Comparison of ENCODE assay signal across 1 cellular context in genomic region chr1:229882621-229883020, GRCh38.
TF ChIP-seq lines count a peak whose summit lies in the region.

No MANE protein-coding gene starts in this region.

TF ChIP-seq in GM23338, 12 proteins besides CTCF, POLR2A, EP300 and RAD21 (continued from another document):
- TF ChIP-seq, protein P1, sequence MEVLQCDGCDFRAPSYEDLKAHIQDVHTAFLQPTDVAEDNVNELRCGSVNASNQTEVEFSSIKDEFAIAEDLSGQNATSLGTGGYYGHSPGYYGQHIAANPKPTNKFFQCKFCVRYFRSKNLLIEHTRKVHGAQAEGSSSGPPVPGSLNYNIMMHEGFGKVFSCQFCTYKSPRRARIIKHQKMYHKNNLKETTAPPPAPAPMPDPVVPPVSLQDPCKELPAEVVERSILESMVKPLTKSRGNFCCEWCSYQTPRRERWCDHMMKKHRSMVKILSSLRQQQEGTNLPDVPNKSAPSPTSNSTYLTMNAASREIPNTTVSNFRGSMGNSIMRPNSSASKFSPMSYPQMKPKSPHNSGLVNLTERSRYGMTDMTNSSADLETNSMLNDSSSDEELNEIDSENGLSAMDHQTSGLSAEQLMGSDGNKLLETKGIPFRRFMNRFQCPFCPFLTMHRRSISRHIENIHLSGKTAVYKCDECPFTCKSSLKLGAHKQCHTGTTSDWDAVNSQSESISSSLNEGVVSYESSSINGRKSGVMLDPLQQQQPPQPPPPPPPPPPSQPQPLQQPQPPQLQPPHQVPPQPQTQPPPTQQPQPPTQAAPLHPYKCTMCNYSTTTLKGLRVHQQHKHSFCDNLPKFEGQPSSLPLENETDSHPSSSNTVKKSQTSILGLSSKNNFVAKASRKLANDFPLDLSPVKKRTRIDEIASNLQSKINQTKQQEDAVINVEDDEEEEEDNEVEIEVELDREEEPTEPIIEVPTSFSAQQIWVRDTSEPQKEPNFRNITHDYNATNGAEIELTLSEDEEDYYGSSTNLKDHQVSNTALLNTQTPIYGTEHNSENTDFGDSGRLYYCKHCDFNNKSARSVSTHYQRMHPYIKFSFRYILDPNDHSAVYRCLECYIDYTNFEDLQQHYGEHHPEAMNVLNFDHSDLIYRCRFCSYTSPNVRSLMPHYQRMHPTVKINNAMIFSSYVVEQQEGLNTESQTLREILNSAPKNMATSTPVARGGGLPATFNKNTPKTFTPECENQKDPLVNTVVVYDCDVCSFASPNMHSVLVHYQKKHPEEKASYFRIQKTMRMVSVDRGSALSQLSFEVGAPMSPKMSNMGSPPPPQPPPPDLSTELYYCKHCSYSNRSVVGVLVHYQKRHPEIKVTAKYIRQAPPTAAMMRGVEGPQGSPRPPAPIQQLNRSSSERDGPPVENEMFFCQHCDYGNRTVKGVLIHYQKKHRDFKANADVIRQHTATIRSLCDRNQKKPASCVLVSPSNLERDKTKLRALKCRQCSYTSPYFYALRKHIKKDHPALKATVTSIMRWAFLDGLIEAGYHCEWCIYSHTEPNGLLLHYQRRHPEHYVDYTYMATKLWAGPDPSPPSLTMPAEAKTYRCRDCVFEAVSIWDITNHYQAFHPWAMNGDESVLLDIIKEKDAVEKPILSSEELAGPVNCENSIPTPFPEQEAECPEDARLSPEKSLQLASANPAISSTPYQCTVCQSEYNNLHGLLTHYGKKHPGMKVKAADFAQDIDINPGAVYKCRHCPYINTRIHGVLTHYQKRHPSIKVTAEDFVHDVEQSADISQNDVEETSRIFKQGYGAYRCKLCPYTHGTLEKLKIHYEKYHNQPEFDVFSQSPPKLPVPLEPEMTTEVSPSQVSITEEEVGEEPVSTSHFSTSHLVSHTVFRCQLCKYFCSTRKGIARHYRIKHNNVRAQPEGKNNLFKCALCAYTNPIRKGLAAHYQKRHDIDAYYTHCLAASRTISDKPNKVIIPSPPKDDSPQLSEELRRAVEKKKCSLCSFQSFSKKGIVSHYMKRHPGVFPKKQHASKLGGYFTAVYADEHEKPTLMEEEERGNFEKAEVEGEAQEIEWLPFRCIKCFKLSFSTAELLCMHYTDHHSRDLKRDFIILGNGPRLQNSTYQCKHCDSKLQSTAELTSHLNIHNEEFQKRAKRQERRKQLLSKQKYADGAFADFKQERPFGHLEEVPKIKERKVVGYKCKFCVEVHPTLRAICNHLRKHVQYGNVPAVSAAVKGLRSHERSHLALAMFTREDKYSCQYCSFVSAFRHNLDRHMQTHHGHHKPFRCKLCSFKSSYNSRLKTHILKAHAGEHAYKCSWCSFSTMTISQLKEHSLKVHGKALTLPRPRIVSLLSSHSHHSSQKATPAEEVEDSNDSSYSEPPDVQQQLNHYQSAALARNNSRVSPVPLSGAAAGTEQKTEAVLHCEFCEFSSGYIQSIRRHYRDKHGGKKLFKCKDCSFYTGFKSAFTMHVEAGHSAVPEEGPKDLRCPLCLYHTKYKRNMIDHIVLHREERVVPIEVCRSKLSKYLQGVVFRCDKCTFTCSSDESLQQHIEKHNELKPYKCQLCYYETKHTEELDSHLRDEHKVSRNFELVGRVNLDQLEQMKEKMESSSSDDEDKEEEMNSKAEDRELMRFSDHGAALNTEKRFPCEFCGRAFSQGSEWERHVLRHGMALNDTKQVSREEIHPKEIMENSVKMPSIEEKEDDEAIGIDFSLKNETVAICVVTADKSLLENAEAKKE (CRISPR knock-in tag; IDR thresholded peaks at IDR 0.05) = no peak
